Comparison of ENCODE assay signal across 15 cellular contexts in the genomic region with DNA sequence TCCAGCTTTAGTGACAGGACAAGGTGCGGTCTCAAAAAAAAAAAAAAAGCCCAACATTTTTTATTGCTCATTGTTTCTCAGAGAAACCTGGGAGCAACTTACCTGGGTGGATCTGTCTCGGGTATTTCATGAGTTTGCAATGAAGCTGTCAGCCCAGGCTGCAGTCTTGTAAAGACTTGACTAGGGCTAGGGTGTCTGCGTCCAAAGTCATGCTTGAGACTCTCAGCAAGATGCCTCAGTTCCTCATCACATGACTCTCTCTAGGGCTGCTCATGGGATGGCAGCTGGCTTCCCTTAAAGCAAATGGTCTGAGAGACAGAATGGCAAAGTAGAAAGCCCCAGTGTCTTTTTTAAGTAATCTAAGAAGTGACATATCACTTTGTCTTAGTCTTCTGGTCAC. TPM values are rescaled to one million over a fixed set of nuclear protein-coding genes. Genes with fewer than 3 reads are reported as not detected.
DNase-seq lines count a peak whose midpoint lies in the region; ATAC-seq and TF ChIP-seq lines count a peak whose summit lies in the region.
"Had no signal": no experiment of that assay in that cellular context is flagged by ENCODE, and none has a peak within 500 bp of the region (broad histone marks: within the 10 kb centered on the region; RNA-seq: fewer than 3 reads in every experiment).

No MANE protein-coding gene starts in this region.

- no peaks in the 10 kb centered on the region for H3K79me2 ChIP-seq in trophoblast cell (ENCODE audit: control insufficient read depth, insufficient read depth, low read length, poor library complexity)

- TF ChIP-seq CTCF in WTC11 (IDR thresholded peaks at IDR 0.05) (no peak), epithelial cell of esophagus (IDR thresholded peaks at IDR 0.05; ENCODE audit: insufficient read depth, low read depth, low read length, missing control alignments) (no peak)

- no peak overlapping the region for H4K12ac ChIP-seq in trophoblast cell (ENCODE audit: low read depth, low read length)

- no peaks in the 10 kb centered on the region for H3K4me1 Mint-ChIP-seq in WTC11
- H3K4me1 Mint-ChIP-seq: GM23338 had no signal

- no peak overlapping the region for H4K8ac ChIP-seq in trophoblast cell (ENCODE audit: low read depth, low read length)

- H3K36me3 ChIP-seq in trophoblast cell (ENCODE audit: control insufficient read depth in 1 of 2, insufficient read depth in 2 of 2, low read length in 2 of 2) (peaks cover 3 to 4% of the 10 kb centered on the region in 2 experiments), MG63 (peaks cover 11% of the 10 kb centered on the region)

- H3K9me3 Mint-ChIP-seq in WTC11: no peaks in the 10 kb centered on the region
- H3K9me3 Mint-ChIP-seq: CD4-positive, alpha-beta memory T cell; GM23338 had no signal

- no peak overlapping the region for H3K4ac ChIP-seq in trophoblast cell (ENCODE audit: low read depth, low read length)

- intact Hi-C loops in left colon (cut with DNase I, micrococcal nuclease): no loop called here

- H4K91ac ChIP-seq in trophoblast cell (ENCODE audit: low read depth, low read length): no peak overlapping the region

- ATAC-seq in WTC11 (no peak), left colon (peak; percentile 83)
- ATAC-seq: A549, GM23338 had no signal

- no peak overlapping the region for H2BK5ac ChIP-seq in trophoblast cell (ENCODE audit: low read depth, low read length, poor library complexity)

- no peak overlapping the region for H3K23ac ChIP-seq in trophoblast cell (ENCODE audit: low read length)

- H2AK5ac ChIP-seq in trophoblast cell (ENCODE audit: low read length): no peak overlapping the region

- no peak overlapping the region for H3K9ac ChIP-seq in trophoblast cell (ENCODE audit: low read length)

- CTCF ChIA-PET in WTC11 (lab: Charles Lee): no interaction called here

- H3K4me3 ChIP-seq in epithelial cell of esophagus (ENCODE audit: low read length) (no peak overlapping the region), trophoblast cell (ENCODE audit: low read depth, low read length) (no peak overlapping the region), MG63 (no peak overlapping the region)
- H3K4me3 ChIP-seq: A549, GM23338 had no signal

- no CpG with 5 or more reads among the region's 3 CpGs for WGBS in trophoblast cell (ENCODE audit: extremely low coverage, insufficient coverage, insufficient read length)

- no peaks in the 10 kb centered on the region for H3K27me3 ChIP-seq in trophoblast cell (ENCODE audit: insufficient read depth, low read length)
- H3K27me3 ChIP-seq in MG63: no peaks in the 10 kb centered on the region
- H3K27me3 ChIP-seq: BE2C had no signal

- no peak overlapping the region for H3K14ac ChIP-seq in trophoblast cell (ENCODE audit: low read length)

- H3K18ac ChIP-seq in trophoblast cell (ENCODE audit: low read length): no peak overlapping the region

- H3K4me2 ChIP-seq in trophoblast cell (ENCODE audit: low read length): no peak overlapping the region
- H3K4me2 ChIP-seq: A549, GM23338 had no signal

- H3K4me3 Mint-ChIP-seq in WTC11: no peak overlapping the region
- H3K4me3 Mint-ChIP-seq: CD4-positive, alpha-beta memory T cell; GM23338 had no signal

- peaks cover 5% of the 10 kb centered on the region; the same call in 1 of the 2 replicates for H3K36me3 Mint-ChIP-seq in WTC11

- DNase-seq in WTC11 (ENCODE audit: low spot score) (no peak), epithelial cell of esophagus (ENCODE audit: low read depth) (peak; percentile 88), left colon (no peak), hypothalamus (lab: John Stamatoyannopoulos, UW) (no peak), trophoblast cell (no peak), MG63 (no peak)
- DNase-seq: BE2C; CD4-positive, alpha-beta memory T cell; DMS53; GF-D8; H7 had no signal

- H3K9me3 ChIP-seq in trophoblast cell (ENCODE audit: insufficient read depth, low read depth, low read length): no peaks in the 10 kb centered on the region
- no peaks in the 10 kb centered on the region for H3K9me3 ChIP-seq in MG63
- H3K9me3 ChIP-seq: A549, BE2C had no signal

- H2BK12ac ChIP-seq in trophoblast cell (ENCODE audit: low read length): no peak overlapping the region

- no peak overlapping the region for H2AFZ ChIP-seq in trophoblast cell (ENCODE audit: insufficient read depth, low read length, poor library complexity)
- H2AFZ ChIP-seq: GM23338 had no signal

- H3K4me1 ChIP-seq in trophoblast cell (ENCODE audit: control insufficient read depth in 1 of 2, insufficient read depth in 2 of 2, low read length in 2 of 2): no peaks in the 10 kb centered on the region
- H3K4me1 ChIP-seq: A549, BE2C had no signal

- no peak overlapping the region for H2BK120ac ChIP-seq in trophoblast cell (ENCODE audit: insufficient read depth, low read length, poor library complexity)

- peak overlapping the region; percentile 62; the same call in 1 of the 2 replicates for H3K27ac Mint-ChIP-seq in WTC11
- H3K27ac Mint-ChIP-seq: CD4-positive, alpha-beta memory T cell; GM23338 had no signal

- POLR2A ChIA-PET in WTC11 (lab: Charles Lee): no interaction called here

- no peaks in the 10 kb centered on the region for H3K79me1 ChIP-seq in trophoblast cell (ENCODE audit: low read length)

- H3K27me3 Mint-ChIP-seq in WTC11 (ENCODE audit: low read depth): no peaks in the 10 kb centered on the region
- H3K27me3 Mint-ChIP-seq: CD4-positive, alpha-beta memory T cell had no signal

- H3K27ac ChIP-seq in trophoblast cell (ENCODE audit: low read depth, low read length): no peak overlapping the region
- H3K27ac ChIP-seq: A549, C4-2B, HL-60 had no signal

TF ChIP-seq in WTC11, 78 proteins besides CTCF, POLR2A, EP300 and RAD21 (continues in another document):
- no peak for TF ChIP-seq FOXK1 (CRISPR knock-in tag; IDR thresholded peaks at IDR 0.05)
- TF ChIP-seq ESRRA (CRISPR knock-in tag; IDR thresholded peaks at IDR 0.05; ENCODE audit: borderline replicate concordance): no peak
- TF ChIP-seq, protein P1, sequence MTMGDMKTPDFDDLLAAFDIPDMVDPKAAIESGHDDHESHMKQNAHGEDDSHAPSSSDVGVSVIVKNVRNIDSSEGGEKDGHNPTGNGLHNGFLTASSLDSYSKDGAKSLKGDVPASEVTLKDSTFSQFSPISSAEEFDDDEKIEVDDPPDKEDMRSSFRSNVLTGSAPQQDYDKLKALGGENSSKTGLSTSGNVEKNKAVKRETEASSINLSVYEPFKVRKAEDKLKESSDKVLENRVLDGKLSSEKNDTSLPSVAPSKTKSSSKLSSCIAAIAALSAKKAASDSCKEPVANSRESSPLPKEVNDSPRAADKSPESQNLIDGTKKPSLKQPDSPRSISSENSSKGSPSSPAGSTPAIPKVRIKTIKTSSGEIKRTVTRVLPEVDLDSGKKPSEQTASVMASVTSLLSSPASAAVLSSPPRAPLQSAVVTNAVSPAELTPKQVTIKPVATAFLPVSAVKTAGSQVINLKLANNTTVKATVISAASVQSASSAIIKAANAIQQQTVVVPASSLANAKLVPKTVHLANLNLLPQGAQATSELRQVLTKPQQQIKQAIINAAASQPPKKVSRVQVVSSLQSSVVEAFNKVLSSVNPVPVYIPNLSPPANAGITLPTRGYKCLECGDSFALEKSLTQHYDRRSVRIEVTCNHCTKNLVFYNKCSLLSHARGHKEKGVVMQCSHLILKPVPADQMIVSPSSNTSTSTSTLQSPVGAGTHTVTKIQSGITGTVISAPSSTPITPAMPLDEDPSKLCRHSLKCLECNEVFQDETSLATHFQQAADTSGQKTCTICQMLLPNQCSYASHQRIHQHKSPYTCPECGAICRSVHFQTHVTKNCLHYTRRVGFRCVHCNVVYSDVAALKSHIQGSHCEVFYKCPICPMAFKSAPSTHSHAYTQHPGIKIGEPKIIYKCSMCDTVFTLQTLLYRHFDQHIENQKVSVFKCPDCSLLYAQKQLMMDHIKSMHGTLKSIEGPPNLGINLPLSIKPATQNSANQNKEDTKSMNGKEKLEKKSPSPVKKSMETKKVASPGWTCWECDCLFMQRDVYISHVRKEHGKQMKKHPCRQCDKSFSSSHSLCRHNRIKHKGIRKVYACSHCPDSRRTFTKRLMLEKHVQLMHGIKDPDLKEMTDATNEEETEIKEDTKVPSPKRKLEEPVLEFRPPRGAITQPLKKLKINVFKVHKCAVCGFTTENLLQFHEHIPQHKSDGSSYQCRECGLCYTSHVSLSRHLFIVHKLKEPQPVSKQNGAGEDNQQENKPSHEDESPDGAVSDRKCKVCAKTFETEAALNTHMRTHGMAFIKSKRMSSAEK (CRISPR knock-in tag; IDR thresholded peaks at IDR 0.05; ENCODE audit: borderline replicate concordance): no peak
- TF ChIP-seq SMAD4 (CRISPR knock-in tag; IDR thresholded peaks at IDR 0.05): no peak
- TF ChIP-seq, protein P2, sequence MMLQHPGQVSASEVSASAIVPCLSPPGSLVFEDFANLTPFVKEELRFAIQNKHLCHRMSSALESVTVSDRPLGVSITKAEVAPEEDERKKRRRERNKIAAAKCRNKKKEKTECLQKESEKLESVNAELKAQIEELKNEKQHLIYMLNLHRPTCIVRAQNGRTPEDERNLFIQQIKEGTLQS (CRISPR knock-in tag; conservative IDR thresholded peaks at IDR 0.05): no peak
- TF ChIP-seq, protein P3, sequence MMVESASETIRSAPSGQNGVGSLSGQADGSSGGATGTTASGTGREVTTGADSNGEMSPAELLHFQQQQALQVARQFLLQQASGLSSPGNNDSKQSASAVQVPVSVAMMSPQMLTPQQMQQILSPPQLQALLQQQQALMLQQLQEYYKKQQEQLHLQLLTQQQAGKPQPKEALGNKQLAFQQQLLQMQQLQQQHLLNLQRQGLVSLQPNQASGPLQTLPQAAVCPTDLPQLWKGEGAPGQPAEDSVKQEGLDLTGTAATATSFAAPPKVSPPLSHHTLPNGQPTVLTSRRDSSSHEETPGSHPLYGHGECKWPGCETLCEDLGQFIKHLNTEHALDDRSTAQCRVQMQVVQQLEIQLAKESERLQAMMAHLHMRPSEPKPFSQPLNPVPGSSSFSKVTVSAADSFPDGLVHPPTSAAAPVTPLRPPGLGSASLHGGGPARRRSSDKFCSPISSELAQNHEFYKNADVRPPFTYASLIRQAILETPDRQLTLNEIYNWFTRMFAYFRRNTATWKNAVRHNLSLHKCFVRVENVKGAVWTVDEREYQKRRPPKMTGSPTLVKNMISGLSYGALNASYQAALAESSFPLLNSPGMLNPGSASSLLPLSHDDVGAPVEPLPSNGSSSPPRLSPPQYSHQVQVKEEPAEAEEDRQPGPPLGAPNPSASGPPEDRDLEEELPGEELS (CRISPR knock-in tag; IDR thresholded peaks at IDR 0.05): no peak
- no peak for TF ChIP-seq GTF2I (CRISPR knock-in tag; conservative IDR thresholded peaks at IDR 0.05)
- TF ChIP-seq ELF4 (CRISPR knock-in tag; IDR thresholded peaks at IDR 0.05; ENCODE audit: low read depth): no peak
- TF ChIP-seq TEAD1 (CRISPR knock-in tag; IDR thresholded peaks at IDR 0.05): no peak
- TF ChIP-seq JUN (CRISPR knock-in tag; IDR thresholded peaks at IDR 0.05): no peak

RNA-seq across cellular contexts. Expression of a gene that starts 8.1 kb away (rescaled TPM):
- total RNA-seq in WTC11 (2021): 19.9 to 24.8 TPM (median 21.4 TPM) in 3 replicates
- 10 to 100 TPM; 21.7 to 23.1 TPM for total RNA-seq in left colon
- 15.4 and 15.8 TPM in 2 replicates for polyA plus RNA-seq in trophoblast cell (2013)
- total RNA-seq in MG63 (2014; rRNA removed; shearing (Covaris generic); ENCODE audit: low replicate concordance): 10.2 and 11.6 TPM in 2 replicates

RNA-seq across cellular contexts. Expression of a gene that starts 8.2 kb away (rescaled TPM):
- total RNA-seq in WTC11 (2021): 129 to 142 TPM (median 132 TPM) in 3 replicates
- 100 to 1,000 TPM; 200 to 219 TPM for total RNA-seq in left colon
- 284 and 295 TPM in 2 replicates for polyA plus RNA-seq in trophoblast cell (2013)
- total RNA-seq in MG63 (2014; rRNA removed; shearing (Covaris generic); ENCODE audit: low replicate concordance): 105 and 153 TPM in 2 replicates
